In the genomic region with DNA sequence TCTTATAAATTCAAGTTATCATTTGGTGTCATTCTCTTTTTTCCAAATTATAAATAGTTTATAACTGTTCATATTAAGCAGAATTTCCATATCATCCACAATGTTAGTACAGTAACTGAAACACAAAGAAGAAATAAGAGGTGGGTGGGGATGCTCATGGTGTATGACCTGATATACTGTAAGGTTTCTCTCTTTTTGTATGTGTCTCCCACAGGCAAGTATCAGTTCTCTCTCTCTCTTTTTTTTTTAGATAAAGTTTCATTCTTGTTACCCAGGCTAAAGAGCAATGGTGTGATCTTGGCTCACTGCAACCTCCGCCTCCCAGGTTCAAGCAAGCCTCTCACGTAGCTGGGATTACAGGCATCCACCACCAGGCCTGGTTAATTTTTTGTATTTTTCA, we compare ENCODE assay signal across 16 cellular contexts. TPM values are rescaled to one million over a fixed set of nuclear protein-coding genes. Genes with fewer than 3 reads are reported as not detected.
A peak's percentile ranks its signal among the peaks of the same experiment; 100 is the strongest.
DNase-seq lines count a peak whose midpoint lies in the region; ATAC-seq and TF ChIP-seq lines count a peak whose summit lies in the region.
"Had no signal": no experiment of that assay in that cellular context is flagged by ENCODE, and none has a peak within 500 bp of the region (broad histone marks: within the 10 kb centered on the region; RNA-seq: fewer than 3 reads in every experiment).

No MANE protein-coding gene starts in this region.

- no peak overlapping the region for H3K27ac ChIP-seq in left lung

- no peak for TF ChIP-seq CTCF in left lung (IDR thresholded peaks at IDR 0.05)

- H3K36me3 ChIP-seq in left lung: no peaks in the 10 kb centered on the region

- H3K27me3 ChIP-seq in left lung: no peaks in the 10 kb centered on the region

- peak; percentile 86 for ATAC-seq in GM18867 (IDR thresholded peaks at IDR 0.05; ENCODE audit: unreplicated experiment)
- ATAC-seq in GM21717 (IDR thresholded peaks at IDR 0.05; ENCODE audit: unreplicated experiment): peak; percentile 67
- peak; percentile 58 for ATAC-seq in HG02938 (IDR thresholded peaks at IDR 0.05; ENCODE audit: unreplicated experiment)
- no peak for ATAC-seq in left lung
- ATAC-seq in HG02981 (IDR thresholded peaks at IDR 0.05; ENCODE audit: unreplicated experiment): no peak

- DNase-seq in NCI-H1417 treated with DMSO at 0.1 percent for 48 hours (lab: John Stamatoyannopoulos, UW): no peak
- DNase-seq in left lung: no peak
- DNase-seq in medulla oblongata (ENCODE audit: extremely low spot score): no peak
- DNase-seq: C1 segment of cervical spinal cord, DMS 273 treated with DMSO at 0.1 percent for 48 hours, Karpas-422, NCI-H1436, NCI-H1930, NCI-H345, NCI-H526 had no signal

- no peak overlapping the region for H3K4me3 ChIP-seq in left lung

- intact Hi-C loops in left lung (cut with DNase I): no loop called here

- no peaks in the 10 kb centered on the region for H3K4me1 ChIP-seq in left lung

- no peaks in the 10 kb centered on the region for H3K9me3 ChIP-seq in left lung

RNA-seq across cellular contexts. Expression of gene UGT2A3, which starts 43.7 kb away (rescaled TPM):
- total RNA-seq in left lung: not detected
- total RNA-seq: MCF 10A; T-helper 1 cell treated with Interleukin-12 subunit alpha and Interleukin-12 subunit beta and Interleukin-4 antibody, amounts not matched to agents 30 ng/mL and 1 ng/mL, for 36 hours had no signal

Comparison
In these comparisons a context has a peak if more than half of its experiments do, and no peak if none do; other contexts are left out.
1. ATAC-seq: peak in GM18867 (single experiment), GM21717 (single experiment) and HG02938 (single experiment); none in left lung (single experiment) and HG02981 (single experiment).